ENCODE assay signal across 17 cellular contexts in genomic region chr4:54268151-54268550, GRCh38. TPM values are rescaled to one million over a fixed set of nuclear protein-coding genes. Genes with fewer than 3 reads are reported as not detected.
"Had no signal": no experiment of that assay in that cellular context is flagged by ENCODE, and none has a peak within 500 bp of the region (broad histone marks: within the 10 kb centered on the region; RNA-seq: fewer than 3 reads in every experiment).

No MANE protein-coding gene starts in this region.

- H3K4me3 ChIP-seq: dorsolateral prefrontal cortex had no signal

- ATAC-seq: activated T-helper 17 cell treated with anti-CD3 and anti-CD28 coated beads, Interleukin-2, amount 50 U/mL, for 72 hours; natural killer cell treated with Interleukin-12 subunit alpha and Interleukin-12 subunit beta and Interleukin-15 and Interleukin-18, amount 100 ng/mL, for 72 hours; sciatic nerve; stimulated activated naive B cell treated with anti-CD40 and anti-IgM and Interleukin-4, amounts not matched to agents 10 μg/mL and 1 μg/mL and 100 μg/mL, for 72 hours; WTC11 had no signal

- DNase-seq: activated CD4-positive, alpha-beta T cell treated with anti-CD3 and anti-CD28 coated beads for 48 hours; activated CD8-positive, alpha-beta memory T cell treated with anti-CD3 and anti-CD28 coated beads for 24 hours; activated naive CD4-positive, alpha-beta T cell treated with anti-CD3 and anti-CD28 coated beads, Interleukin-2, amount 50 U/mL, for 16 hours; activated T-cell treated with anti-CD3 and anti-CD28 coated beads for 4 hours; amniotic stem cell; brain microvascular endothelial cell; dorsolateral prefrontal cortex; glutamatergic neuron; immature natural killer cell; occipital lobe; stimulated activated CD4-positive, alpha-beta T cell treated with anti-CD3 and anti-CD28 coated beads, Interleukin-2, amount 100 ng/mL, for 24 hours; stimulated activated naive B cell treated with anti-CD40 and anti-IgM and Interleukin-4, amounts not matched to agents 10 μg/mL and 1 μg/mL and 100 μg/mL, for 72 hours; substantia nigra had no signal

- H3K27ac ChIP-seq: brain microvascular endothelial cell, dorsolateral prefrontal cortex had no signal

- H3K27me3 ChIP-seq: brain microvascular endothelial cell had no signal

- H3K36me3 ChIP-seq: brain microvascular endothelial cell had no signal

RNA-seq across cellular contexts. Expression of gene PDGFRA, which starts 39.1 kb away (rescaled TPM):
- polyA plus RNA-seq: immature natural killer cell had no signal
